8 cellular contexts compared by ENCODE assay signal in the genomic region with DNA sequence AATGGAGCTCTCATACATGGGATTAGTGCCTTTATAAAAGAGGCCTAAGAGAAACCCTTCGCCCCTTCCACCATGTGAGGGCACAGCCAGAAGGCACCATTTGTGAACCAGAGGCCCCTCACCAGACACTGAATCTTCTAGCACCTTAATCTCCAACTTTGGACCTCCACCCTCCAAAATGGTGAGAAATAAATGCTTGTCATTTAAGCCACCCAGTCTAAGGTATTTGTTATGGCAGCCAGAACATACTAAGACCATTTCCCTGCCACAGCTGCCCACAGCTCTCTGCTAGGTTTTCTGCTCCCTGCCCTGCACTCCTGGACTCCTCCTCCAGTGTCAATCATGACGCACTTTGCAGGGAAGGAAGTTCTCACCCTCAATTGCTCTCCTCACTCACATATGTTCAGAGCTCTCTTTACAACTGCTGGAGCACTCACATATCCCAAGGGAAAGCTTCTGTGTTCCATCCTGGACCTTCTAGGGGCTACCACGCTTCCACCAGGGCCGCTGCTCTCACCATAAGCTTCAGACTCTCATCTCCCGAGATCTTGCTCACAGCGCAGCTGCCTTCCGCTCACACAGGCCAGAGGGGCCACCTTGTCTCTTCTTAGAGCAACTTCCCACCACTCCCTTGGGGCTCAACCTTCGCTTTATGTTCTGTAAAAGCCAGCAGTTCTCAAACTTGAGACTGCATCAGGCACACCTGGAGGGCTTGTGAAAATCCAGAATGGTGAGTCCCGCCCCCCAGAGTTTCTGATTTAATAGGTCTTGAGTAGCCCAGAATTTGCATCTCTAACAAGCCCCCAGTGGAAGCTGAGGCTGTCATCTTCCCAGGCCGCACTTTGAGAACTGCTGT. TPM values are rescaled to one million over a fixed set of nuclear protein-coding genes. Genes with fewer than 3 reads are reported as not detected.
DNase-seq lines count a peak whose midpoint lies in the region; ATAC-seq, FAIRE-seq and TF ChIP-seq lines count a peak whose summit lies in the region.

No MANE protein-coding gene starts in this region.

- in situ Hi-C loops in GM12878 (cut with MboI), result no loop called here

- SMC1A ChIA-PET in GM12878 (lab: Charles Lee; ENCODE audit: uncharacterized antibody, unreplicated experiment), result interaction anchor here (0.7 to 7.0 kb wide), 30 partner anchors 12 to 649 kb away, joined by 3 to 65 read pairs (median 4); no protein-coding TSS in a partner anchor

- no peak for FAIRE-seq in GM12878 (lab: Jason Lieb, UNC)

- CTCF ChIA-PET in GM12878 (lab: Yijun Ruan, JAX), result interaction anchor here (0.6 to 5.8 kb wide), 16 partner anchors 10 to 254 kb away, joined by 3 to 92 read pairs (median 4); no protein-coding TSS in a partner anchor

- WGBS in GM12878 (ENCODE audit: insufficient coverage, insufficient replicate concordance, low lambda C conversion rate, missing lambda C conversion rate), result under 1% methylated on average over 10 of the region's 10 CpGs

- TF ChIP-seq POLR2A in GM12878 (IDR thresholded peaks at IDR 0.05; ENCODE audit: low read depth, low read length), result peak; percentile 88

- H3K9me3 Mint-ChIP-seq in endothelial cell (ENCODE audit: unreplicated experiment), result no peaks in the 10 kb centered on the region

- DNase-seq in GM20000 (ENCODE audit: low spot score) (peak; percentile 65), GM12878 (ENCODE audit: low read depth, low spot score) (peak; percentile 95), endothelial cell (ENCODE audit: low spot score) (no peak), D341Med (ENCODE audit: low spot score) (no peak), NCI-H187 (lab: John Stamatoyannopoulos, UW) (no peak), Ammon's horn (ENCODE audit: low spot score) (no peak)

- TF ChIP-seq EP300 in GM12878 (IDR thresholded peaks at IDR 0.05; ENCODE audit: borderline replicate concordance in 1 of 2, control insufficient read depth in 1 of 2, low read depth in 2 of 2, low read length in 2 of 2), result no peak

- H4K20me1 ChIP-seq in GM12878 (ENCODE audit: control insufficient read depth, insufficient read depth), result no peaks in the 10 kb centered on the region

- peaks cover 5% of the 10 kb centered on the region for H3K4me1 Mint-ChIP-seq in endothelial cell (ENCODE audit: unreplicated experiment)

- H3K4me2 ChIP-seq in GM12878 (ENCODE audit: control insufficient read depth, insufficient read depth), result peak overlapping the region; percentile 69

- peaks cover 88% of the 10 kb centered on the region for H3K79me2 ChIP-seq in GM12878 (ENCODE audit: control insufficient read depth, insufficient read depth, low read length)

- peak overlapping the region; percentile 99 for H3K9ac ChIP-seq in GM12878 (ENCODE audit: control insufficient read depth, insufficient read depth, low read length)

- H3K9me3 ChIP-seq in GM12878 (replicated peaks; ENCODE audit: control insufficient read depth, insufficient read depth, low read length), result no peaks in the 10 kb centered on the region; the same call in 2 of the 3 replicates

- H3K27ac Mint-ChIP-seq in endothelial cell (ENCODE audit: unreplicated experiment), result no peak overlapping the region

- peak; percentile 31 for ATAC-seq in GM18499 (IDR thresholded peaks at IDR 0.05; ENCODE audit: insufficient read depth, unreplicated experiment)
- peak; percentile 50 for ATAC-seq in HG03175 (IDR thresholded peaks at IDR 0.05; ENCODE audit: unreplicated experiment)
- peak; percentile 50 for ATAC-seq in GM12878

- no peaks in the 10 kb centered on the region for H3K36me3 Mint-ChIP-seq in endothelial cell (ENCODE audit: low read depth, unreplicated experiment)

- H3K27ac ChIP-seq in GM12878 (ENCODE audit: control insufficient read depth, insufficient read depth), result peak overlapping the region; percentile 100

- BruUV-seq in GM12878 (replicated peaks; lab: Mats Ljungman, UMichigan), result TSS peak; percentile 80

- H2AFZ ChIP-seq in GM12878 (ENCODE audit: control insufficient read depth, low read depth, low read length), result peak overlapping the region; percentile 77

- peak overlapping the region; percentile 83 for H3K4me3 ChIP-seq in GM12878

- peaks cover 0 to 8% of the 10 kb centered on the region in 2 experiments; a peak in 1 of 4 replicates for H3K36me3 ChIP-seq in GM12878 (ENCODE audit: control insufficient read depth in 2 of 2, insufficient read depth in 2 of 2, low read length in 1 of 2)

- POLR2A ChIA-PET in GM12878 (lab: Charles Lee), result interaction anchor here (0.6 to 3.7 kb wide), 15 partner anchors 11 to 254 kb away, joined by 3 to 25 read pairs (median 5); no protein-coding TSS in a partner anchor

- TF ChIP-seq CTCF in GM20000 (IDR thresholded peaks at IDR 0.05; ENCODE audit: extremely low read depth, missing control alignments) (no peak), GM12878 (IDR thresholded peaks at IDR 0.05 in 2 of 3, conservative IDR thresholded peaks at IDR 0.05 in 1 of 3; ENCODE audit: control insufficient read depth in 2 of 3, extremely low read depth in 1 of 3, insufficient read depth in 1 of 3, low read depth in 3 of 3, low read length in 3 of 3) (0 out of 6 replicates have a peak, but pooled peaks of 1 of the 3 experiments have one; percentile 2), endothelial cell (IDR thresholded peaks at IDR 0.05; ENCODE audit: unreplicated experiment) (no peak)

- H3K4me3 Mint-ChIP-seq in endothelial cell (ENCODE audit: unreplicated experiment), result no peak overlapping the region

- peaks cover 26% of the 10 kb centered on the region for H3K4me1 ChIP-seq in GM12878 (ENCODE audit: control insufficient read depth, insufficient read depth, low read length)

- H3K27me3 ChIP-seq in GM12878 (replicated peaks in 1 of 2; ENCODE audit: control insufficient read depth in 2 of 2, insufficient read depth in 2 of 2, low read length in 1 of 2), result no peaks in the 10 kb centered on the region

- RAD21 ChIA-PET in GM12878 (lab: Charles Lee; ENCODE audit: unreplicated experiment), result interaction anchor here (0.7 to 6.1 kb wide), 20 partner anchors 18 to 500 kb away, joined by 3 to 52 read pairs (median 9); a partner anchor contains a TSS

- no peak; the same call in 1 of the 2 replicates for TF ChIP-seq RAD21 in GM12878 (IDR thresholded peaks at IDR 0.05; ENCODE audit: insufficient read depth, low read depth, low read length)

- intact Hi-C loops in GM12878 (cut with micrococcal nuclease; ENCODE audit: unreplicated experiment), result loop anchor here (2.0 to 10.0 kb wide), 5 partner anchors 40 to 728 kb away; a partner anchor contains a TSS

- H3K27me3 Mint-ChIP-seq in endothelial cell (ENCODE audit: unreplicated experiment), result no peaks in the 10 kb centered on the region

TF ChIP-seq in GM12878, 131 proteins besides CTCF, POLR2A, EP300 and RAD21 (continues in another document):
- peak; percentile 77 for TF ChIP-seq ATF7 (IDR thresholded peaks at IDR 0.05; ENCODE audit: low read depth)
- TF ChIP-seq, protein P1, sequence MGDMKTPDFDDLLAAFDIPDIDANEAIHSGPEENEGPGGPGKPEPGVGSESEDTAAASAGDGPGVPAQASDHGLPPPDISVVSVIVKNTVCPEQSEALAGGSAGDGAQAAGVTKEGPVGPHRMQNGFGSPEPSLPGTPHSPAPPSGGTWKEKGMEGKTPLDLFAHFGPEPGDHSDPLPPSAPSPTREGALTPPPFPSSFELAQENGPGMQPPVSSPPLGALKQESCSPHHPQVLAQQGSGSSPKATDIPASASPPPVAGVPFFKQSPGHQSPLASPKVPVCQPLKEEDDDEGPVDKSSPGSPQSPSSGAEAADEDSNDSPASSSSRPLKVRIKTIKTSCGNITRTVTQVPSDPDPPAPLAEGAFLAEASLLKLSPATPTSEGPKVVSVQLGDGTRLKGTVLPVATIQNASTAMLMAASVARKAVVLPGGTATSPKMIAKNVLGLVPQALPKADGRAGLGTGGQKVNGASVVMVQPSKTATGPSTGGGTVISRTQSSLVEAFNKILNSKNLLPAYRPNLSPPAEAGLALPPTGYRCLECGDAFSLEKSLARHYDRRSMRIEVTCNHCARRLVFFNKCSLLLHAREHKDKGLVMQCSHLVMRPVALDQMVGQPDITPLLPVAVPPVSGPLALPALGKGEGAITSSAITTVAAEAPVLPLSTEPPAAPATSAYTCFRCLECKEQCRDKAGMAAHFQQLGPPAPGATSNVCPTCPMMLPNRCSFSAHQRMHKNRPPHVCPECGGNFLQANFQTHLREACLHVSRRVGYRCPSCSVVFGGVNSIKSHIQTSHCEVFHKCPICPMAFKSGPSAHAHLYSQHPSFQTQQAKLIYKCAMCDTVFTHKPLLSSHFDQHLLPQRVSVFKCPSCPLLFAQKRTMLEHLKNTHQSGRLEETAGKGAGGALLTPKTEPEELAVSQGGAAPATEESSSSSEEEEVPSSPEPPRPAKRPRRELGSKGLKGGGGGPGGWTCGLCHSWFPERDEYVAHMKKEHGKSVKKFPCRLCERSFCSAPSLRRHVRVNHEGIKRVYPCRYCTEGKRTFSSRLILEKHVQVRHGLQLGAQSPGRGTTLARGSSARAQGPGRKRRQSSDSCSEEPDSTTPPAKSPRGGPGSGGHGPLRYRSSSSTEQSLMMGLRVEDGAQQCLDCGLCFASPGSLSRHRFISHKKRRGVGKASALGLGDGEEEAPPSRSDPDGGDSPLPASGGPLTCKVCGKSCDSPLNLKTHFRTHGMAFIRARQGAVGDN (IDR thresholded peaks at IDR 0.05), result peak; percentile 80
- peak; percentile 11 for TF ChIP-seq YY1 (IDR thresholded peaks at IDR 0.05; ENCODE audit: low read depth, low read length)
- no peak for TF ChIP-seq ZNF384 (IDR thresholded peaks at IDR 0.05; ENCODE audit: borderline replicate concordance, low read depth, low read length)
- no peak for TF ChIP-seq SUZ12 (IDR thresholded peaks at IDR 0.05; ENCODE audit: unreplicated experiment)
- peak; percentile 28; the same call in 1 of the 2 replicates for TF ChIP-seq STAT3 (IDR thresholded peaks at IDR 0.05; ENCODE audit: low read depth, low read length)

RNA-seq across cellular contexts. Expression of a gene that starts 1.6 kb away (rescaled TPM):
- 79.0 and 83.4 TPM in 2 replicates for total RNA-seq in GM12878 (2013; cell fraction: nucleolus; rRNA removed)
- 103 and 132 TPM in 2 replicates for total RNA-seq in GM12878 (2014; rRNA removed)
- 111 and 122 TPM in 2 replicates for total RNA-seq in GM12878 (2014; rRNA removed; fragmentation: Illumina TruSeq; extraction: Trizol)
- 68.2 and 77.3 TPM in 2 replicates for total RNA-seq in GM12878 (2021)
- polyA plus RNA-seq in GM12878 (2011; ENCODE audit: low read depth), result 90.7 TPM
- polyA plus RNA-seq in GM12878 (2011; rRNA removed), result 118 and 145 TPM in 2 replicates
- 92.0 and 93.2 TPM in 2 replicates for polyA plus RNA-seq in GM12878 (2011; cell fraction: cytosol; rRNA removed)
- polyA plus RNA-seq in GM12878 (2011; cell fraction: nucleus; rRNA removed), result 28.5 and 54.0 TPM in 2 replicates
- 80.3 and 84.9 TPM in 2 replicates for polyA plus RNA-seq in GM12878 (2012)
- 136 and 138 TPM in 2 replicates for polyA plus RNA-seq in GM12878 (2014; fragmentation: Illumina TruSeq; extraction: Trizol)
- polyA plus RNA-seq in GM12878 (2014; fragmentation: Nextera tagmentation; extraction: Ambion mirVana), result 100 to 1,000 TPM; 306 to 457 TPM
- 83.2 and 119 TPM in 2 replicates for polyA plus RNA-seq in GM12878 (2014; rRNA removed)
- polyA plus RNA-seq in GM12878 (2016; fragmentation: Nextera tagmentation; extraction: Ambion mirVana), result 100 to 1,000 TPM; 180 to 186 TPM
- 50.8 and 71.5 TPM in 2 replicates for polyA minus RNA-seq in GM12878 (2011; rRNA and poly(A)+ RNA removed)
- polyA minus RNA-seq in GM12878 (2011; cell fraction: cytosol; rRNA and poly(A)+ RNA removed), result 31.0 and 32.2 TPM in 2 replicates
- 14.5 and 15.8 TPM in 2 replicates for polyA minus RNA-seq in GM12878 (2011; cell fraction: nucleus; rRNA and poly(A)+ RNA removed)
- total RNA-seq in endothelial cell (ENCODE audit: unreplicated experiment), result not detected

Comparison
In these comparisons a context has a peak if more than half of its experiments do, and no peak if none do; other contexts are left out.
1. DNase-seq: peak in GM20000 (single experiment) and GM12878 (single experiment); none in endothelial cell (single experiment), D341Med (single experiment), NCI-H187 (0 of 2) and Ammon's horn (single experiment).
2. RNA of a gene that starts 1.6 kb away (total RNA-seq): 68.2 to 132 TPM in GM12878; not detected in endothelial cell (single experiment); every median in the first group is over 10 times any median in the second.
3. Peak in every context shown above with its lines, with median percentiles within 50 percentile points of each other: ATAC-seq.